Comparison of ENCODE assay signal across 1 cellular context in the genomic region with DNA sequence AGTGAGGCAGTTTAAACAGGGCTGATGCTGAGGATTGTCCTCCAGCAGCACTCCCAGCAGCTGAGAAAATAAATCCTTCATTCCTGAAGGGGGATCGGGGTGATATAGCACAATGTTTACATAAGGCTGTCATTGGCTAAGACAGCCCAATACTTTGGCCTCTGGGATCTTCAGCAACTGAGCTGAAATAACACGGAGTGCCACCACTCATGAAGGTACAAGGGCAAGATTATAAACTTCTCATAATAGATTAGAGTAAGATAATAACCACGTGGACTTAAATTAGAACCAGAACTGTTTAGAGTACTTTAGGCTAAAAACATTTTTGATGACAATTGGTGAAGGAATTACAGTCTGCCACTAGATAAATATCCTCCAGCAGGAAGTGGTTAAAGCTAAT.
TF ChIP-seq lines count a peak whose summit lies in the region.

No MANE protein-coding gene starts in this region.

TF ChIP-seq in IMR-90, 13 proteins besides CTCF, POLR2A, EP300 and RAD21 (continued from another document):
- TF ChIP-seq, protein P1, sequence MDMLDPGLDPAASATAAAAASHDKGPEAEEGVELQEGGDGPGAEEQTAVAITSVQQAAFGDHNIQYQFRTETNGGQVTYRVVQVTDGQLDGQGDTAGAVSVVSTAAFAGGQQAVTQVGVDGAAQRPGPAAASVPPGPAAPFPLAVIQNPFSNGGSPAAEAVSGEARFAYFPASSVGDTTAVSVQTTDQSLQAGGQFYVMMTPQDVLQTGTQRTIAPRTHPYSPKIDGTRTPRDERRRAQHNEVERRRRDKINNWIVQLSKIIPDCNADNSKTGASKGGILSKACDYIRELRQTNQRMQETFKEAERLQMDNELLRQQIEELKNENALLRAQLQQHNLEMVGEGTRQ (IDR thresholded peaks at IDR 0.05; ENCODE audit: low read depth, low read length), result no peak
- TF ChIP-seq FOS (IDR thresholded peaks at IDR 0.05; ENCODE audit: low read depth, low read length), result no peak
- TF ChIP-seq BHLHE40 (IDR thresholded peaks at IDR 0.05; ENCODE audit: low read depth, low read length), result no peak
- no peak for TF ChIP-seq MAFK (IDR thresholded peaks at IDR 0.05; ENCODE audit: low read depth, low read length)
- no peak for TF ChIP-seq MAZ (IDR thresholded peaks at IDR 0.05; ENCODE audit: borderline replicate concordance, low read depth, low read length)
TF ChIP-seq in IMR-90: peak in this region for 0.
